ENCODE assay signal across 1 cellular context in the genomic region with DNA sequence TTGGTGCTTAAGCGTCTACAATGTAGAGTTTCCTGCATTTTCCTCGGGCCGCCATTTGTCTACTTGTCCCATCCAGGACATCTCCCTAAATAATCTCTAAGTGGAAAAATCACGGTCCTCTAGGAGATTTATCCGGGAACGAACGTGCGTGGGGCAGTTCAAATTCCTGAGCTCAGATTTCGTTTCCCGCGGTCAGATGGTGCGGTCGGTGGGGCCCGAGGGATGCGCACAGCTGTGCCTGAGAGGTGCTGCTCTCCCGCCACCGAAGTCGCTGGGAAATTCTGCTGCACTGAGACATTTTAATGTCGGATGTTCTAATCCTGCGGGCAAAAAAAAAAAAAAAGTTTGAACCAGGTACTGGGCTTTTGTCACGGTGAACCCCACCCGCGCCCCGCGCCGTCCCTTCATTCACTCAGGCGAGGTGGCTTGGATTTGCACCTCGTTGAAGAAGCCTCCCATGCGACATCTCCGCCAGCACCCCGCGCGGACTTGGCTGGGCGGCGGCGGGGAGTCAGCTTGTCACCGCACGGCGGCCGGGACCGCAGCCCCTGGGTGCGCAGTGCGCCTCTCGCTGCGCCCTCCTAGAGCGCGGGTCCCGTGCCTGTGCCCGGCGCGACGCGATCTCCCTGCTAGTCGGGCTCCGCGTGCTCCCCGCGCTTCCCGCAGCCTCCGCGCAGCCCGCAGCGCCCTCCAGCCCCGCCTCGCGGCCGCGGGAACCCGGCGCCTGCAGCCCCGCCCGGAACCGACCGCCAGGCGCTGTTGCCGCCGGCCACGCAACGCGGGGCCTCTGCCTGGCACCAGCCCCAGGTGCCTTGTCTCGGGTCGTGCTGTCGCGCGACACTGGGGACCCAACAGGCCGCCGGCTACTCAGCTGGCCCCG.
TF ChIP-seq lines count a peak whose summit lies in the region.

No MANE protein-coding gene starts in this region.

TF ChIP-seq in HEK293, 187 proteins besides CTCF, POLR2A, EP300 and RAD21 (continued from another document and continues in another):
- TF ChIP-seq ZNF843 (tag by site-specific recombination; IDR thresholded peaks at IDR 0.05): no peak
- TF ChIP-seq ZNF514 (tag by site-specific recombination; IDR thresholded peaks at IDR 0.05): no peak
- TF ChIP-seq ZNF221 (tag by site-specific recombination; IDR thresholded peaks at IDR 0.05; ENCODE audit: borderline replicate concordance): no peak
- no peak for TF ChIP-seq ZNF658 (tag by site-specific recombination; IDR thresholded peaks at IDR 0.05)
- no peak for TF ChIP-seq ZSCAN23 (tag by site-specific recombination; IDR thresholded peaks at IDR 0.05)
- TF ChIP-seq ZNF558 (tag by site-specific recombination; IDR thresholded peaks at IDR 0.05): no peak
- TF ChIP-seq ZNF423 (tag by site-specific recombination; IDR thresholded peaks at IDR 0.05): peak; percentile 38; the same call in 1 of the 2 replicates
- no peak for TF ChIP-seq ZNF302 (tag by site-specific recombination; IDR thresholded peaks at IDR 0.05; ENCODE audit: low read depth)
- no peak for TF ChIP-seq MYNN (tag by site-specific recombination; IDR thresholded peaks at IDR 0.05; ENCODE audit: borderline replicate concordance)
- no peak for TF ChIP-seq ZNF114 (tag by site-specific recombination; IDR thresholded peaks at IDR 0.05)
- no peak for TF ChIP-seq ZNF202 (tag by site-specific recombination; IDR thresholded peaks at IDR 0.05; ENCODE audit: borderline replicate concordance)
- TF ChIP-seq MEIS1 (CRISPR knock-in tag; IDR thresholded peaks at IDR 0.05; ENCODE audit: borderline replicate concordance): no peak
- TF ChIP-seq ZNF248 (tag by site-specific recombination; IDR thresholded peaks at IDR 0.05): no peak
- TF ChIP-seq, protein P1, sequence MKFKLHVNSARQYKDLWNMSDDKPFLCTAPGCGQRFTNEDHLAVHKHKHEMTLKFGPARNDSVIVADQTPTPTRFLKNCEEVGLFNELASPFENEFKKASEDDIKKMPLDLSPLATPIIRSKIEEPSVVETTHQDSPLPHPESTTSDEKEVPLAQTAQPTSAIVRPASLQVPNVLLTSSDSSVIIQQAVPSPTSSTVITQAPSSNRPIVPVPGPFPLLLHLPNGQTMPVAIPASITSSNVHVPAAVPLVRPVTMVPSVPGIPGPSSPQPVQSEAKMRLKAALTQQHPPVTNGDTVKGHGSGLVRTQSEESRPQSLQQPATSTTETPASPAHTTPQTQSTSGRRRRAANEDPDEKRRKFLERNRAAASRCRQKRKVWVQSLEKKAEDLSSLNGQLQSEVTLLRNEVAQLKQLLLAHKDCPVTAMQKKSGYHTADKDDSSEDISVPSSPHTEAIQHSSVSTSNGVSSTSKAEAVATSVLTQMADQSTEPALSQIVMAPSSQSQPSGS (tag by site-specific recombination; IDR thresholded peaks at IDR 0.05; ENCODE audit: low read depth): no peak
- no peak for TF ChIP-seq FEZF1 (tag by site-specific recombination; IDR thresholded peaks at IDR 0.05)
- no peak for TF ChIP-seq ZNF561 (tag by site-specific recombination; IDR thresholded peaks at IDR 0.05; ENCODE audit: borderline replicate concordance)
- no peak for TF ChIP-seq SETDB1 (IDR thresholded peaks at IDR 0.05; ENCODE audit: insufficient read length, low read length)
- TF ChIP-seq ZNF24 (tag by site-specific recombination; IDR thresholded peaks at IDR 0.05): no peak
- no peak for TF ChIP-seq ZNF48 (tag by site-specific recombination; IDR thresholded peaks at IDR 0.05)
- TF ChIP-seq, protein P2, sequence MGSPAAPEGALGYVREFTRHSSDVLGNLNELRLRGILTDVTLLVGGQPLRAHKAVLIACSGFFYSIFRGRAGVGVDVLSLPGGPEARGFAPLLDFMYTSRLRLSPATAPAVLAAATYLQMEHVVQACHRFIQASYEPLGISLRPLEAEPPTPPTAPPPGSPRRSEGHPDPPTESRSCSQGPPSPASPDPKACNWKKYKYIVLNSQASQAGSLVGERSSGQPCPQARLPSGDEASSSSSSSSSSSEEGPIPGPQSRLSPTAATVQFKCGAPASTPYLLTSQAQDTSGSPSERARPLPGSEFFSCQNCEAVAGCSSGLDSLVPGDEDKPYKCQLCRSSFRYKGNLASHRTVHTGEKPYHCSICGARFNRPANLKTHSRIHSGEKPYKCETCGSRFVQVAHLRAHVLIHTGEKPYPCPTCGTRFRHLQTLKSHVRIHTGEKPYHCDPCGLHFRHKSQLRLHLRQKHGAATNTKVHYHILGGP (tag by site-specific recombination; IDR thresholded peaks at IDR 0.05): no peak
- TF ChIP-seq ZNF544 (tag by site-specific recombination; IDR thresholded peaks at IDR 0.05): no peak
- TF ChIP-seq, protein P3, sequence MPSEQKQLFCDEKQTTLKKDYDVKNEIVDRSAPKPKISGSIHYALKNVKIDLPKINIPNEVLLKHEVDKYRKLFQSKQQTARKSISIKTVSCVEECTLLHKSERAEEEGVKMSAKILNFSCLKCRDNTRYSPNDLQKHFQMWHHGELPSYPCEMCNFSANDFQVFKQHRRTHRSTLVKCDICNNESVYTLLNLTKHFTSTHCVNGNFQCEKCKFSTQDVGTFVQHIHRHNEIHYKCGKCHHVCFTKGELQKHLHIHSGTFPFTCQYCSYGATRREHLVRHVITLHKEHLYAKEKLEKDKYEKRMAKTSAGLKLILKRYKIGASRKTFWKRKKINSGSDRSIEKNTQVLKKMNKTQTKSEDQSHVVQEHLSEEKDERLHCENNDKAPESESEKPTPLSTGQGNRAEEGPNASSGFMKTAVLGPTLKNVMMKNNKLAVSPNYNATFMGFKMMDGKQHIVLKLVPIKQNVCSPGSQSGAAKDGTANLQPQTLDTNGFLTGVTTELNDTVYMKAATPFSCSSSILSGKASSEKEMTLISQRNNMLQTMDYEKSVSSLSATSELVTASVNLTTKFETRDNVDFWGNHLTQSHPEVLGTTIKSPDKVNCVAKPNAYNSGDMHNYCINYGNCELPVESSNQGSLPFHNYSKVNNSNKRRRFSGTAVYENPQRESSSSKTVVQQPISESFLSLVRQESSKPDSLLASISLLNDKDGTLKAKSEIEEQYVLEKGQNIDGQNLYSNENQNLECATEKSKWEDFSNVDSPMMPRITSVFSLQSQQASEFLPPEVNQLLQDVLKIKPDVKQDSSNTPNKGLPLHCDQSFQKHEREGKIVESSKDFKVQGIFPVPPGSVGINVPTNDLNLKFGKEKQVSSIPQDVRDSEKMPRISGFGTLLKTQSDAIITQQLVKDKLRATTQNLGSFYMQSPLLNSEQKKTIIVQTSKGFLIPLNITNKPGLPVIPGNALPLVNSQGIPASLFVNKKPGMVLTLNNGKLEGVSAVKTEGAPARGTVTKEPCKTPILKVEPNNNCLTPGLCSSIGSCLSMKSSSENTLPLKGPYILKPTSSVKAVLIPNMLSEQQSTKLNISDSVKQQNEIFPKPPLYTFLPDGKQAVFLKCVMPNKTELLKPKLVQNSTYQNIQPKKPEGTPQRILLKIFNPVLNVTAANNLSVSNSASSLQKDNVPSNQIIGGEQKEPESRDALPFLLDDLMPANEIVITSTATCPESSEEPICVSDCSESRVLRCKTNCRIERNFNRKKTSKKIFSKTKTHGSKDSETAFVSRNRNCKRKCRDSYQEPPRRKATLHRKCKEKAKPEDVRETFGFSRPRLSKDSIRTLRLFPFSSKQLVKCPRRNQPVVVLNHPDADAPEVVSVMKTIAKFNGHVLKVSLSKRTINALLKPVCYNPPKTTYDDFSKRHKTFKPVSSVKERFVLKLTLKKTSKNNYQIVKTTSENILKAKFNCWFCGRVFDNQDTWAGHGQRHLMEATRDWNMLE (tag by site-specific recombination; conservative IDR thresholded peaks at IDR 0.05; ENCODE audit: low read depth): no peak
- TF ChIP-seq ZNF324 (tag by site-specific recombination; IDR thresholded peaks at IDR 0.05): no peak
- TF ChIP-seq, protein P4, sequence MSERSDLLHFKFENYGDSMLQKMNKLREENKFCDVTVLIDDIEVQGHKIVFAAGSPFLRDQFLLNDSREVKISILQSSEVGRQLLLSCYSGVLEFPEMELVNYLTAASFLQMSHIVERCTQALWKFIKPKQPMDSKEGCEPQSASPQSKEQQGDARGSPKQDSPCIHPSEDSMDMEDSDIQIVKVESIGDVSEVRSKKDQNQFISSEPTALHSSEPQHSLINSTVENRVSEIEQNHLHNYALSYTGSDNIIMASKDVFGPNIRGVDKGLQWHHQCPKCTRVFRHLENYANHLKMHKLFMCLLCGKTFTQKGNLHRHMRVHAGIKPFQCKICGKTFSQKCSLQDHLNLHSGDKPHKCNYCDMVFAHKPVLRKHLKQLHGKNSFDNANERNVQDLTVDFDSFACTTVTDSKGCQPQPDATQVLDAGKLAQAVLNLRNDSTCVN (tag by site-specific recombination; optimal IDR thresholded peaks at IDR 0.05): peak; percentile 76
- no peak for TF ChIP-seq EGR2 (tag by site-specific recombination; IDR thresholded peaks at IDR 0.05; ENCODE audit: low read depth)
- TF ChIP-seq, protein P5, sequence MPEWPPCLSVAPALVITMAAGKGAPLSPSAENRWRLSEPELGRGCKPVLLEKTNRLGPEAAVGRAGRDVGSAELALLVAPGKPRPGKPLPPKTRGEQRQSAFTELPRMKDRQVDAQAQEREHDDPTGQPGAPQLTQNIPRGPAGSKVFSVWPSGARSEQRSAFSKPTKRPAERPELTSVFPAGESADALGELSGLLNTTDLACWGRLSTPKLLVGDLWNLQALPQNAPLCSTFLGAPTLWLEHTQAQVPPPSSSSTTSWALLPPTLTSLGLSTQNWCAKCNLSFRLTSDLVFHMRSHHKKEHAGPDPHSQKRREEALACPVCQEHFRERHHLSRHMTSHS (tag by site-specific recombination; IDR thresholded peaks at IDR 0.05): no peak
- TF ChIP-seq ZNF670 (tag by site-specific recombination; IDR thresholded peaks at IDR 0.05; ENCODE audit: low read depth): no peak
- no peak for TF ChIP-seq SALL2 (tag by site-specific recombination; IDR thresholded peaks at IDR 0.05; ENCODE audit: borderline replicate concordance)
- peak; percentile 26; the same call in 1 of the 2 replicates for TF ChIP-seq YY1 (tag by site-specific recombination; IDR thresholded peaks at IDR 0.05)
- TF ChIP-seq TRIM28 (IDR thresholded peaks at IDR 0.05; ENCODE audit: borderline replicate concordance, low read length): no peak
- TF ChIP-seq ZNF621 (tag by site-specific recombination; IDR thresholded peaks at IDR 0.05): no peak
- TF ChIP-seq, protein P6, sequence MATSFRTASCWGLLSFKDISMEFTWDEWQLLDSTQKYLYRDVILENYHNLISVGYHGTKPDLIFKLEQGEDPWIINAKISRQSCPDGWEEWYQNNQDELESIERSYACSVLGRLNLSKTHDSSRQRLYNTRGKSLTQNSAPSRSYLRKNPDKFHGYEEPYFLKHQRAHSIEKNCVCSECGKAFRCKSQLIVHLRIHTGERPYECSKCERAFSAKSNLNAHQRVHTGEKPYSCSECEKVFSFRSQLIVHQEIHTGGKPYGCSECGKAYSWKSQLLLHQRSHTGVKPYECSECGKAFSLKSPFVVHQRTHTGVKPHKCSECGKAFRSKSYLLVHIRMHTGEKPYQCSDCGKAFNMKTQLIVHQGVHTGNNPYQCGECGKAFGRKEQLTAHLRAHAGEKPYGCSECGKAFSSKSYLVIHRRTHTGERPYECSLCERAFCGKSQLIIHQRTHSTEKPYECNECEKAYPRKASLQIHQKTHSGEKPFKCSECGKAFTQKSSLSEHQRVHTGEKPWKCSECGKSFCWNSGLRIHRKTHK (tag by site-specific recombination; IDR thresholded peaks at IDR 0.05): no peak
- no peak for TF ChIP-seq ZNF19 (tag by site-specific recombination; IDR thresholded peaks at IDR 0.05; ENCODE audit: low read depth)
- no peak for TF ChIP-seq ZNF830 (tag by site-specific recombination; IDR thresholded peaks at IDR 0.05; ENCODE audit: low read depth)
- no peak for TF ChIP-seq OSR2 (tag by site-specific recombination; IDR thresholded peaks at IDR 0.05)
- TF ChIP-seq ZNF112 (tag by site-specific recombination; IDR thresholded peaks at IDR 0.05): no peak
- no peak for TF ChIP-seq BCL11B (tag by site-specific recombination; IDR thresholded peaks at IDR 0.05; ENCODE audit: low read depth)
- 0 out of 2 replicates have a peak, but pooled peaks have one; percentile 18 for TF ChIP-seq ZNF394 (tag by site-specific recombination; IDR thresholded peaks at IDR 0.05; ENCODE audit: borderline replicate concordance)
- no peak for TF ChIP-seq ZNF768 (tag by site-specific recombination; IDR thresholded peaks at IDR 0.05)
- peak; percentile 31; the same call in 1 of the 2 replicates for TF ChIP-seq GLIS1 (tag by site-specific recombination; IDR thresholded peaks at IDR 0.05)
- no peak for TF ChIP-seq ZNF146 (tag by site-specific recombination; IDR thresholded peaks at IDR 0.05)
- no peak for TF ChIP-seq ZNF629 (tag by site-specific recombination; IDR thresholded peaks at IDR 0.05)
- no peak for TF ChIP-seq ZNF548 (tag by site-specific recombination; IDR thresholded peaks at IDR 0.05)
- TF ChIP-seq, protein P7, sequence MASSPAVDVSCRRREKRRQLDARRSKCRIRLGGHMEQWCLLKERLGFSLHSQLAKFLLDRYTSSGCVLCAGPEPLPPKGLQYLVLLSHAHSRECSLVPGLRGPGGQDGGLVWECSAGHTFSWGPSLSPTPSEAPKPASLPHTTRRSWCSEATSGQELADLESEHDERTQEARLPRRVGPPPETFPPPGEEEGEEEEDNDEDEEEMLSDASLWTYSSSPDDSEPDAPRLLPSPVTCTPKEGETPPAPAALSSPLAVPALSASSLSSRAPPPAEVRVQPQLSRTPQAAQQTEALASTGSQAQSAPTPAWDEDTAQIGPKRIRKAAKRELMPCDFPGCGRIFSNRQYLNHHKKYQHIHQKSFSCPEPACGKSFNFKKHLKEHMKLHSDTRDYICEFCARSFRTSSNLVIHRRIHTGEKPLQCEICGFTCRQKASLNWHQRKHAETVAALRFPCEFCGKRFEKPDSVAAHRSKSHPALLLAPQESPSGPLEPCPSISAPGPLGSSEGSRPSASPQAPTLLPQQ (tag by site-specific recombination; IDR thresholded peaks at IDR 0.05): peak; percentile 94
- TF ChIP-seq ZNF391 (tag by site-specific recombination; IDR thresholded peaks at IDR 0.05; ENCODE audit: borderline replicate concordance, low read depth): no peak
- peak; percentile 75 for TF ChIP-seq ZNF341 (tag by site-specific recombination; IDR thresholded peaks at IDR 0.05; ENCODE audit: low read depth)
- TF ChIP-seq ZNF777 (tag by site-specific recombination; IDR thresholded peaks at IDR 0.05; ENCODE audit: borderline replicate concordance): peak; percentile 58; the same call in 1 of the 2 replicates
- TF ChIP-seq KLF7 (tag by site-specific recombination; IDR thresholded peaks at IDR 0.05; ENCODE audit: borderline replicate concordance): no peak
- TF ChIP-seq SP7 (tag by site-specific recombination; IDR thresholded peaks at IDR 0.05): no peak
- TF ChIP-seq ZNF16 (tag by site-specific recombination; IDR thresholded peaks at IDR 0.05; ENCODE audit: low read depth): no peak
- TF ChIP-seq ZBTB8A (tag by site-specific recombination; IDR thresholded peaks at IDR 0.05): peak; percentile 75
- TF ChIP-seq ZBTB20 (tag by site-specific recombination; IDR thresholded peaks at IDR 0.05): 0 out of 2 replicates have a peak, but pooled peaks have one; percentile 32
- no peak for TF ChIP-seq ZNF677 (tag by site-specific recombination; IDR thresholded peaks at IDR 0.05)
- TF ChIP-seq, protein P8, sequence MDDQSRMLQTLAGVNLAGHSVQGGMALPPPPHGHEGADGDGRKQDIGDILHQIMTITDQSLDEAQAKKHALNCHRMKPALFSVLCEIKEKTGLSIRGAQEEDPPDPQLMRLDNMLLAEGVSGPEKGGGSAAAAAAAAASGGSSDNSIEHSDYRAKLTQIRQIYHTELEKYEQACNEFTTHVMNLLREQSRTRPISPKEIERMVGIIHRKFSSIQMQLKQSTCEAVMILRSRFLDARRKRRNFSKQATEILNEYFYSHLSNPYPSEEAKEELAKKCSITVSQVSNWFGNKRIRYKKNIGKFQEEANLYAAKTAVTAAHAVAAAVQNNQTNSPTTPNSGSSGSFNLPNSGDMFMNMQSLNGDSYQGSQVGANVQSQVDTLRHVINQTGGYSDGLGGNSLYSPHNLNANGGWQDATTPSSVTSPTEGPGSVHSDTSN (CRISPR knock-in tag; IDR thresholded peaks at IDR 0.05): no peak
